Comparison of ENCODE assay signal across 1 cellular context in the genomic region with DNA sequence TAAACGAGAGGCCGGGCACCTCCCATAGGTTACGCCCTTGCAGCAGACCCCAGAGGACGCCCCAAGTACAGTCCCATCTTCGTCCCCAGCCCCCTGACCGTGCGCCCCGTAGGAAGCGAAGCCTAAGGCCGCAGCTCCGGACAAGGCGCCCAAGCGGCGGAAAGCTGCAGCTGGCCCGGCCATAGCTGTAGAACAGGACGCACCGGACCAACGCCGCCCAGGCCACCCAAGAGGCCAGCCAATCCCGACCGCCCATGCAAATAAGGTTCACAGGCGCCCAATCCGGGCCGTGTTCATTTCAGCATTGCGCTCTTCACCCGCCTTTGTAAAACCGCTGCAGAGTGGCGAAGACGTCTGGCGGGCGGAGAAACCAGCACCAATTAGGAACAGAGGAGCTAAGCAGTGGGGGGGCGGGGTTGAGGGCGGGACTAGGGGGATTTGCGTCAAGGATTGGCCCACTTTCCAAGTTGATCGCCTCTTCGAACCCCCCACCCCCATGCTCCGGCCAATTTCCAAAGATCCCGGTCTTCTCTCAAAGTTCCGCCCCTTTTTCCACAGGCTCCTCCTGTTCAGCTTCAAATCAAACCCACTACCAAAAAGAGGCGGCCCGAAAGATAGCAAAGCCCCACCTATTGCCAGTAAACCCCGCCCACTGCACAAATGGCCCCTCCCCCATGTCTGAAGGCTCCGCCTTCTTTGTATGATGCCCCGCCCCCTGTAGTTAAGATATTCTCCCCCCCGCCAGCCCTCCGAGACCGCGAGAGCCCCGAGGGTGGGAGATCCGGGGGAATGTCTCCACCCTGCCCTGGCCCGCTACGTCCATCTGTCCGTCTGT.
TF ChIP-seq lines count a peak whose summit lies in the region.

A gene (minus strand): TSS at position 196 of the 835 bp plus-strand sequence. CDS start 13 bp downstream, at position 183.

TF ChIP-seq in HepG2, 621 proteins besides CTCF, POLR2A, EP300 and RAD21 (continued from another document and continues in another):
- TF ChIP-seq, protein P1, sequence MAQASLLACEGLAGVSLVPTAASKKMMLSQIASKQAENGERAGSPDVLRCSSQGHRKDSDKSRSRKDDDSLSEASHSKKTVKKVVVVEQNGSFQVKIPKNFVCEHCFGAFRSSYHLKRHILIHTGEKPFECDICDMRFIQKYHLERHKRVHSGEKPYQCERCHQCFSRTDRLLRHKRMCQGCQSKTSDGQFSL (CRISPR knock-in tag; IDR thresholded peaks at IDR 0.05), result peak; percentile 18; the same call in 1 of the 2 replicates
- TF ChIP-seq SRF (IDR thresholded peaks at IDR 0.05; ENCODE audit: low read depth, low read length), result peak; percentile 17; the same call in 1 of the 2 replicates
- 0 out of 2 replicates have a peak, but pooled peaks have one; percentile 27 for TF ChIP-seq ZNF331 (CRISPR knock-in tag; IDR thresholded peaks at IDR 0.05)
- TF ChIP-seq, protein P2, sequence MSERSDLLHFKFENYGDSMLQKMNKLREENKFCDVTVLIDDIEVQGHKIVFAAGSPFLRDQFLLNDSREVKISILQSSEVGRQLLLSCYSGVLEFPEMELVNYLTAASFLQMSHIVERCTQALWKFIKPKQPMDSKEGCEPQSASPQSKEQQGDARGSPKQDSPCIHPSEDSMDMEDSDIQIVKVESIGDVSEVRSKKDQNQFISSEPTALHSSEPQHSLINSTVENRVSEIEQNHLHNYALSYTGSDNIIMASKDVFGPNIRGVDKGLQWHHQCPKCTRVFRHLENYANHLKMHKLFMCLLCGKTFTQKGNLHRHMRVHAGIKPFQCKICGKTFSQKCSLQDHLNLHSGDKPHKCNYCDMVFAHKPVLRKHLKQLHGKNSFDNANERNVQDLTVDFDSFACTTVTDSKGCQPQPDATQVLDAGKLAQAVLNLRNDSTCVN (CRISPR knock-in tag; IDR thresholded peaks at IDR 0.05; ENCODE audit: borderline replicate concordance), result no peak
- no peak for TF ChIP-seq RNF2 (conservative IDR thresholded peaks at IDR 0.05; ENCODE audit: low read depth)
- TF ChIP-seq, protein P3, sequence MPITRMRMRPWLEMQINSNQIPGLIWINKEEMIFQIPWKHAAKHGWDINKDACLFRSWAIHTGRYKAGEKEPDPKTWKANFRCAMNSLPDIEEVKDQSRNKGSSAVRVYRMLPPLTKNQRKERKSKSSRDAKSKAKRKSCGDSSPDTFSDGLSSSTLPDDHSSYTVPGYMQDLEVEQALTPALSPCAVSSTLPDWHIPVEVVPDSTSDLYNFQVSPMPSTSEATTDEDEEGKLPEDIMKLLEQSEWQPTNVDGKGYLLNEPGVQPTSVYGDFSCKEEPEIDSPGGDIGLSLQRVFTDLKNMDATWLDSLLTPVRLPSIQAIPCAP (CRISPR knock-in tag; IDR thresholded peaks at IDR 0.05; ENCODE audit: low read depth), result no peak
- TF ChIP-seq RFXAP (CRISPR knock-in tag; IDR thresholded peaks at IDR 0.05; ENCODE audit: borderline replicate concordance), result peak; percentile 63; the same call in 1 of the 2 replicates
- TF ChIP-seq, protein P4, sequence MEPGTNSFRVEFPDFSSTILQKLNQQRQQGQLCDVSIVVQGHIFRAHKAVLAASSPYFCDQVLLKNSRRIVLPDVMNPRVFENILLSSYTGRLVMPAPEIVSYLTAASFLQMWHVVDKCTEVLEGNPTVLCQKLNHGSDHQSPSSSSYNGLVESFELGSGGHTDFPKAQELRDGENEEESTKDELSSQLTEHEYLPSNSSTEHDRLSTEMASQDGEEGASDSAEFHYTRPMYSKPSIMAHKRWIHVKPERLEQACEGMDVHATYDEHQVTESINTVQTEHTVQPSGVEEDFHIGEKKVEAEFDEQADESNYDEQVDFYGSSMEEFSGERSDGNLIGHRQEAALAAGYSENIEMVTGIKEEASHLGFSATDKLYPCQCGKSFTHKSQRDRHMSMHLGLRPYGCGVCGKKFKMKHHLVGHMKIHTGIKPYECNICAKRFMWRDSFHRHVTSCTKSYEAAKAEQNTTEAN (CRISPR knock-in tag; conservative IDR thresholded peaks at IDR 0.05), result 0 out of 2 replicates have a peak, but pooled peaks have one; percentile 28
- TF ChIP-seq ZNF605 (CRISPR knock-in tag; IDR thresholded peaks at IDR 0.05), result peak; percentile 47; the same call in 1 of the 2 replicates
- peak; percentile 16; the same call in 1 of the 2 replicates for TF ChIP-seq NR2C2 (CRISPR knock-in tag; IDR thresholded peaks at IDR 0.05; ENCODE audit: borderline replicate concordance)
- TF ChIP-seq, protein P5, sequence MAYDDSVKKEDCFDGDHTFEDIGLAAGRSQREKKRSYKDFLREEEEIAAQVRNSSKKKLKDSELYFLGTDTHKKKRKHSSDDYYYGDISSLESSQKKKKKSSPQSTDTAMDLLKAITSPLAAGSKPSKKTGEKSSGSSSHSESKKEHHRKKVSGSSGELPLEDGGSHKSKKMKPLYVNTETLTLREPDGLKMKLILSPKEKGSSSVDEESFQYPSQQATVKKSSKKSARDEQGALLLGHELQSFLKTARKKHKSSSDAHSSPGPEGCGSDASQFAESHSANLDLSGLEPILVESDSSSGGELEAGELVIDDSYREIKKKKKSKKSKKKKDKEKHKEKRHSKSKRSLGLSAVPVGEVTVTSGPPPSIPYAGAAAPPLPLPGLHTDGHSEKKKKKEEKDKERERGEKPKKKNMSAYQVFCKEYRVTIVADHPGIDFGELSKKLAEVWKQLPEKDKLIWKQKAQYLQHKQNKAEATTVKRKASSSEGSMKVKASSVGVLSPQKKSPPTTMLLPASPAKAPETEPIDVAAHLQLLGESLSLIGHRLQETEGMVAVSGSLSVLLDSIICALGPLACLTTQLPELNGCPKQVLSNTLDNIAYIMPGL (CRISPR knock-in tag; IDR thresholded peaks at IDR 0.05; ENCODE audit: borderline replicate concordance in 1 of 2, low read depth in 1 of 2), result peak; percentile 31 to 33; a peak in 1 of 4 replicates
- TF ChIP-seq KLF16 (CRISPR knock-in tag; IDR thresholded peaks at IDR 0.05), result peak in 1 of 2 experiments; percentile 45; a peak in 2 of 4 replicates
- peak; percentile 74 for TF ChIP-seq TBX3 (IDR thresholded peaks at IDR 0.05; ENCODE audit: borderline replicate concordance)
- peak; percentile 36 for TF ChIP-seq HNF4A (CRISPR knock-in tag; IDR thresholded peaks at IDR 0.05)
- 0 out of 2 replicates have a peak, but pooled peaks have one; percentile 32 for TF ChIP-seq ARNTL (CRISPR knock-in tag; IDR thresholded peaks at IDR 0.05)
- TF ChIP-seq, protein P6, sequence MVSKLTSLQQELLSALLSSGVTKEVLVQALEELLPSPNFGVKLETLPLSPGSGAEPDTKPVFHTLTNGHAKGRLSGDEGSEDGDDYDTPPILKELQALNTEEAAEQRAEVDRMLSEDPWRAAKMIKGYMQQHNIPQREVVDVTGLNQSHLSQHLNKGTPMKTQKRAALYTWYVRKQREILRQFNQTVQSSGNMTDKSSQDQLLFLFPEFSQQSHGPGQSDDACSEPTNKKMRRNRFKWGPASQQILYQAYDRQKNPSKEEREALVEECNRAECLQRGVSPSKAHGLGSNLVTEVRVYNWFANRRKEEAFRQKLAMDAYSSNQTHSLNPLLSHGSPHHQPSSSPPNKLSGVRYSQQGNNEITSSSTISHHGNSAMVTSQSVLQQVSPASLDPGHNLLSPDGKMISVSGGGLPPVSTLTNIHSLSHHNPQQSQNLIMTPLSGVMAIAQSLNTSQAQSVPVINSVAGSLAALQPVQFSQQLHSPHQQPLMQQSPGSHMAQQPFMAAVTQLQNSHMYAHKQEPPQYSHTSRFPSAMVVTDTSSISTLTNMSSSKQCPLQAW (CRISPR knock-in tag; IDR thresholded peaks at IDR 0.05), result peak; percentile 61; the same call in 1 of the 2 replicates
- TF ChIP-seq, protein P7, sequence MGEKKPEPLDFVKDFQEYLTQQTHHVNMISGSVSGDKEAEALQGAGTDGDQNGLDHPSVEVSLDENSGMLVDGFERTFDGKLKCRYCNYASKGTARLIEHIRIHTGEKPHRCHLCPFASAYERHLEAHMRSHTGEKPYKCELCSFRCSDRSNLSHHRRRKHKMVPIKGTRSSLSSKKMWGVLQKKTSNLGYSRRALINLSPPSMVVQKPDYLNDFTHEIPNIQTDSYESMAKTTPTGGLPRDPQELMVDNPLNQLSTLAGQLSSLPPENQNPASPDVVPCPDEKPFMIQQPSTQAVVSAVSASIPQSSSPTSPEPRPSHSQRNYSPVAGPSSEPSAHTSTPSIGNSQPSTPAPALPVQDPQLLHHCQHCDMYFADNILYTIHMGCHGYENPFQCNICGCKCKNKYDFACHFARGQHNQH (CRISPR knock-in tag; IDR thresholded peaks at IDR 0.05), result 0 out of 2 replicates have a peak, but pooled peaks have one; percentile 41
- TF ChIP-seq, protein P8, sequence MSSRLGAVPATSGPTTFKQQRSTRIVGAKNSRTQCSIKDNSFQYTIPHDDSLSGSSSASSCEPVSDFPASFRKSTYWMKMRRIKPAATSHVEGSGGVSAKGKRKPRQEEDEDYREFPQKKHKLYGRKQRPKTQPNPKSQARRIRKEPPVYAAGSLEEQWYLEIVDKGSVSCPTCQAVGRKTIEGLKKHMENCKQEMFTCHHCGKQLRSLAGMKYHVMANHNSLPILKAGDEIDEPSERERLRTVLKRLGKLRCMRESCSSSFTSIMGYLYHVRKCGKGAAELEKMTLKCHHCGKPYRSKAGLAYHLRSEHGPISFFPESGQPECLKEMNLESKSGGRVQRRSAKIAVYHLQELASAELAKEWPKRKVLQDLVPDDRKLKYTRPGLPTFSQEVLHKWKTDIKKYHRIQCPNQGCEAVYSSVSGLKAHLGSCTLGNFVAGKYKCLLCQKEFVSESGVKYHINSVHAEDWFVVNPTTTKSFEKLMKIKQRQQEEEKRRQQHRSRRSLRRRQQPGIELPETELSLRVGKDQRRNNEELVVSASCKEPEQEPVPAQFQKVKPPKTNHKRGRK (CRISPR knock-in tag; IDR thresholded peaks at IDR 0.05), result no peak
- TF ChIP-seq ZNF33B (CRISPR knock-in tag; IDR thresholded peaks at IDR 0.05), result no peak
- peak; percentile 7; the same call in 1 of the 2 replicates for TF ChIP-seq ZC3H4 (CRISPR knock-in tag; IDR thresholded peaks at IDR 0.05; ENCODE audit: borderline replicate concordance)
- no peak for TF ChIP-seq JARID2 (CRISPR knock-in tag; IDR thresholded peaks at IDR 0.05; ENCODE audit: insufficient replicate concordance)
- TF ChIP-seq ARNT2 (CRISPR knock-in tag; IDR thresholded peaks at IDR 0.05; ENCODE audit: low read depth), result no peak; the same call in 1 of the 2 replicates
- peak; percentile 28; the same call in 1 of the 2 replicates for TF ChIP-seq ZNF788 (CRISPR knock-in tag; IDR thresholded peaks at IDR 0.05; ENCODE audit: borderline replicate concordance)
- TF ChIP-seq TEAD3 (CRISPR knock-in tag; optimal IDR thresholded peaks at IDR 0.05; ENCODE audit: borderline replicate concordance), result peak; percentile 36
- no peak; the same call in 1 of the 2 replicates for TF ChIP-seq YEATS4 (CRISPR knock-in tag; IDR thresholded peaks at IDR 0.05; ENCODE audit: borderline replicate concordance)
- TF ChIP-seq YY1 (IDR thresholded peaks at IDR 0.05; ENCODE audit: insufficient read depth, insufficient replicate concordance, low read depth, low read length), result peak; percentile 90
- TF ChIP-seq SRSF4 (IDR thresholded peaks at IDR 0.05; ENCODE audit: low read depth, low read length, poor library complexity, severe bottlenecking), result no peak
- peak; percentile 89; the same call in 1 of the 2 replicates for TF ChIP-seq NFKB2 (CRISPR knock-in tag; IDR thresholded peaks at IDR 0.05; ENCODE audit: borderline replicate concordance)
- peak; percentile 87 for TF ChIP-seq BORCS8-MEF2B (CRISPR knock-in tag; IDR thresholded peaks at IDR 0.05)
- no peak for TF ChIP-seq MED8 (CRISPR knock-in tag; IDR thresholded peaks at IDR 0.05; ENCODE audit: insufficient replicate concordance)
- TF ChIP-seq BRD4 (CRISPR knock-in tag; IDR thresholded peaks at IDR 0.05), result peak; percentile 51; the same call in 1 of the 2 replicates
- TF ChIP-seq ZNF572 (CRISPR knock-in tag; IDR thresholded peaks at IDR 0.05), result 0 out of 2 replicates have a peak, but pooled peaks have one; percentile 52
- TF ChIP-seq PHF20 (CRISPR knock-in tag; IDR thresholded peaks at IDR 0.05), result peak; percentile 50; the same call in 1 of the 2 replicates
- TF ChIP-seq MTF2 (CRISPR knock-in tag; IDR thresholded peaks at IDR 0.05; ENCODE audit: borderline replicate concordance), result no peak
- peak; percentile 31; the same call in 1 of the 2 replicates for TF ChIP-seq MYC (CRISPR knock-in tag; IDR thresholded peaks at IDR 0.05; ENCODE audit: borderline replicate concordance)
- TF ChIP-seq ZNF431 (CRISPR knock-in tag; IDR thresholded peaks at IDR 0.05; ENCODE audit: borderline replicate concordance, low read depth), result no peak
- peak; percentile 34; the same call in 1 of the 2 replicates for TF ChIP-seq MAZ (IDR thresholded peaks at IDR 0.05; ENCODE audit: borderline replicate concordance, low read depth, low read length)
- TF ChIP-seq MAZ (CRISPR knock-in tag; IDR thresholded peaks at IDR 0.05; ENCODE audit: low read depth), result peak; percentile 47
- TF ChIP-seq ZNF337 (CRISPR knock-in tag; IDR thresholded peaks at IDR 0.05; ENCODE audit: borderline replicate concordance, low read depth), result 0 out of 2 replicates have a peak, but pooled peaks have one; percentile 27
- TF ChIP-seq ZNF225 (CRISPR knock-in tag; IDR thresholded peaks at IDR 0.05), result no peak
- no peak for TF ChIP-seq CAMTA2 (CRISPR knock-in tag; IDR thresholded peaks at IDR 0.05; ENCODE audit: borderline replicate concordance)
- TF ChIP-seq NONO (IDR thresholded peaks at IDR 0.05), result no peak
- 0 out of 2 replicates have a peak, but pooled peaks have one; percentile 13 for TF ChIP-seq NONO (CRISPR knock-in tag; conservative IDR thresholded peaks at IDR 0.05)
- no peak for TF ChIP-seq ZNF230 (CRISPR knock-in tag; IDR thresholded peaks at IDR 0.05)
- peak; percentile 65; the same call in 1 of the 2 replicates for TF ChIP-seq ZSCAN12 (CRISPR knock-in tag; IDR thresholded peaks at IDR 0.05)
- no peak for TF ChIP-seq ZNF121 (CRISPR knock-in tag; IDR thresholded peaks at IDR 0.05)
- no peak for TF ChIP-seq ZNF3 (CRISPR knock-in tag; IDR thresholded peaks at IDR 0.05)
- TF ChIP-seq MIER3 (CRISPR knock-in tag; IDR thresholded peaks at IDR 0.05; ENCODE audit: borderline replicate concordance), result no peak
- TF ChIP-seq EZH2 (conservative IDR thresholded peaks at IDR 0.05; ENCODE audit: low read depth, low read length), result no peak
- peak; percentile 70 for TF ChIP-seq CREB1 (IDR thresholded peaks at IDR 0.05)
- peak; percentile 80 for TF ChIP-seq CREB1 (CRISPR knock-in tag; IDR thresholded peaks at IDR 0.05)
- TF ChIP-seq ZNF776 (CRISPR knock-in tag; IDR thresholded peaks at IDR 0.05), result 0 out of 2 replicates have a peak, but pooled peaks have one; percentile 32
